ENCODE assay signal across 2 cellular contexts in the genomic region with DNA sequence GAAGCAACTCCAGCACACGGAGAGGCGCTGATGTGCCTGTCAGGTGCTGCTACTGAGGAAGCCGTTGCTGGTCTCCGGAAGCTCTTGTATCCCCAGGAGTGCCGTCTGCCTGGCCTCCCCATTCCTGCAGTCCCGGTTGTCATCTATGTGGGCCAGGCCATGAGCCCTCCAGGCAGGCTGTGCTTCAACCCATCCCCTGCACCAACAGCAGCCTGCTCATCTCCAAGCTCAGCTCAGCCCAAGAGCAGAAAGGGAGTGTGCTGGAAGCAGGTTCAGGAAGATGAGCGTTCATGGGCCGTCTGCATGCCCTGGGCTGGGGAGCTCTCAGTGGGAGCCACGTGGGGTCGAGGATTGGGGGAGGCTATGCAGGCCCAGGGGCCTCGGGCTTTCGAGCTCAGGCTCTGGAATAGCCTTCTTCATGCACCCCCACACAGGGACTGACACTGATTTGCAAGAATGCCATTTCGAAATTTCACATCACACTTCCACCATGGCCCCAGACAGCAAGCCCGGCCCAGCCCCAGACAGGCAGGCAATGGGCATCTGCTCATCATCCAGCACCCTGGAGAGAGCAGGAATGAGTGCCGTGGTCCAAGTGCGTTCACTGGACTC.
TF ChIP-seq lines count a peak whose summit lies in the region.

No MANE protein-coding gene starts in this region.

TF ChIP-seq in GM23338, 12 proteins besides CTCF, POLR2A, EP300 and RAD21 (continues in another document):
- TF ChIP-seq ETS1 (IDR thresholded peaks at IDR 0.05), result no peak
- no peak for TF ChIP-seq CREB1 (CRISPR knock-in tag; IDR thresholded peaks at IDR 0.05; ENCODE audit: low read depth)
- TF ChIP-seq REST (IDR thresholded peaks at IDR 0.05; ENCODE audit: unreplicated experiment), result no peak
- TF ChIP-seq EZH2phosphoT487 (IDR thresholded peaks at IDR 0.05; ENCODE audit: unreplicated experiment), result no peak
- no peak for TF ChIP-seq EZH2 (IDR thresholded peaks at IDR 0.05; ENCODE audit: low read depth, unreplicated experiment)
- TF ChIP-seq ZNF331 (CRISPR knock-in tag; IDR thresholded peaks at IDR 0.05; ENCODE audit: low read depth), result no peak
- TF ChIP-seq JUNB (IDR thresholded peaks at IDR 0.05; ENCODE audit: unreplicated experiment), result no peak
- no peak for TF ChIP-seq STAT1 (IDR thresholded peaks at IDR 0.05; ENCODE audit: unreplicated experiment)
- TF ChIP-seq NANOG (IDR thresholded peaks at IDR 0.05; ENCODE audit: borderline replicate concordance), result no peak

TF ChIP-seq in H1, 55 proteins besides CTCF, POLR2A, EP300 and RAD21:
- TF ChIP-seq RNF2 (IDR thresholded peaks at IDR 0.05; ENCODE audit: borderline replicate concordance, low read depth, low read length, missing control alignments, poor library complexity, severe bottlenecking) (no peak), CBX8 (IDR thresholded peaks at IDR 0.05; ENCODE audit: borderline replicate concordance, low read depth, low read length) (no peak), SRF (IDR thresholded peaks at IDR 0.05; ENCODE audit: low read depth, low read length) (no peak), JUN (IDR thresholded peaks at IDR 0.05; ENCODE audit: low read depth, low read length) (no peak), SP4 (IDR thresholded peaks at IDR 0.05; ENCODE audit: low read length) (no peak), ZNF274 (IDR thresholded peaks at IDR 0.05; ENCODE audit: borderline replicate concordance, extremely low read depth, low read length) (no peak), CEBPB (IDR thresholded peaks at IDR 0.05; ENCODE audit: low read depth, low read length) (no peak), KDM4A (IDR thresholded peaks at IDR 0.05; ENCODE audit: low read depth, low read length, severe bottlenecking) (no peak), KDM5A (IDR thresholded peaks at IDR 0.05; ENCODE audit: low read length) (no peak), CTBP2 (IDR thresholded peaks at IDR 0.05; ENCODE audit: borderline replicate concordance, insufficient read depth, insufficient read length, low read length) (no peak), SIX5 (IDR thresholded peaks at IDR 0.05; ENCODE audit: low read depth, low read length) (no peak), HDAC2 (IDR thresholded peaks at IDR 0.05; ENCODE audit: borderline replicate concordance in 1 of 2, low read depth in 2 of 2, low read length in 2 of 2) (no peak)
- TF ChIP-seq, protein P1, sequence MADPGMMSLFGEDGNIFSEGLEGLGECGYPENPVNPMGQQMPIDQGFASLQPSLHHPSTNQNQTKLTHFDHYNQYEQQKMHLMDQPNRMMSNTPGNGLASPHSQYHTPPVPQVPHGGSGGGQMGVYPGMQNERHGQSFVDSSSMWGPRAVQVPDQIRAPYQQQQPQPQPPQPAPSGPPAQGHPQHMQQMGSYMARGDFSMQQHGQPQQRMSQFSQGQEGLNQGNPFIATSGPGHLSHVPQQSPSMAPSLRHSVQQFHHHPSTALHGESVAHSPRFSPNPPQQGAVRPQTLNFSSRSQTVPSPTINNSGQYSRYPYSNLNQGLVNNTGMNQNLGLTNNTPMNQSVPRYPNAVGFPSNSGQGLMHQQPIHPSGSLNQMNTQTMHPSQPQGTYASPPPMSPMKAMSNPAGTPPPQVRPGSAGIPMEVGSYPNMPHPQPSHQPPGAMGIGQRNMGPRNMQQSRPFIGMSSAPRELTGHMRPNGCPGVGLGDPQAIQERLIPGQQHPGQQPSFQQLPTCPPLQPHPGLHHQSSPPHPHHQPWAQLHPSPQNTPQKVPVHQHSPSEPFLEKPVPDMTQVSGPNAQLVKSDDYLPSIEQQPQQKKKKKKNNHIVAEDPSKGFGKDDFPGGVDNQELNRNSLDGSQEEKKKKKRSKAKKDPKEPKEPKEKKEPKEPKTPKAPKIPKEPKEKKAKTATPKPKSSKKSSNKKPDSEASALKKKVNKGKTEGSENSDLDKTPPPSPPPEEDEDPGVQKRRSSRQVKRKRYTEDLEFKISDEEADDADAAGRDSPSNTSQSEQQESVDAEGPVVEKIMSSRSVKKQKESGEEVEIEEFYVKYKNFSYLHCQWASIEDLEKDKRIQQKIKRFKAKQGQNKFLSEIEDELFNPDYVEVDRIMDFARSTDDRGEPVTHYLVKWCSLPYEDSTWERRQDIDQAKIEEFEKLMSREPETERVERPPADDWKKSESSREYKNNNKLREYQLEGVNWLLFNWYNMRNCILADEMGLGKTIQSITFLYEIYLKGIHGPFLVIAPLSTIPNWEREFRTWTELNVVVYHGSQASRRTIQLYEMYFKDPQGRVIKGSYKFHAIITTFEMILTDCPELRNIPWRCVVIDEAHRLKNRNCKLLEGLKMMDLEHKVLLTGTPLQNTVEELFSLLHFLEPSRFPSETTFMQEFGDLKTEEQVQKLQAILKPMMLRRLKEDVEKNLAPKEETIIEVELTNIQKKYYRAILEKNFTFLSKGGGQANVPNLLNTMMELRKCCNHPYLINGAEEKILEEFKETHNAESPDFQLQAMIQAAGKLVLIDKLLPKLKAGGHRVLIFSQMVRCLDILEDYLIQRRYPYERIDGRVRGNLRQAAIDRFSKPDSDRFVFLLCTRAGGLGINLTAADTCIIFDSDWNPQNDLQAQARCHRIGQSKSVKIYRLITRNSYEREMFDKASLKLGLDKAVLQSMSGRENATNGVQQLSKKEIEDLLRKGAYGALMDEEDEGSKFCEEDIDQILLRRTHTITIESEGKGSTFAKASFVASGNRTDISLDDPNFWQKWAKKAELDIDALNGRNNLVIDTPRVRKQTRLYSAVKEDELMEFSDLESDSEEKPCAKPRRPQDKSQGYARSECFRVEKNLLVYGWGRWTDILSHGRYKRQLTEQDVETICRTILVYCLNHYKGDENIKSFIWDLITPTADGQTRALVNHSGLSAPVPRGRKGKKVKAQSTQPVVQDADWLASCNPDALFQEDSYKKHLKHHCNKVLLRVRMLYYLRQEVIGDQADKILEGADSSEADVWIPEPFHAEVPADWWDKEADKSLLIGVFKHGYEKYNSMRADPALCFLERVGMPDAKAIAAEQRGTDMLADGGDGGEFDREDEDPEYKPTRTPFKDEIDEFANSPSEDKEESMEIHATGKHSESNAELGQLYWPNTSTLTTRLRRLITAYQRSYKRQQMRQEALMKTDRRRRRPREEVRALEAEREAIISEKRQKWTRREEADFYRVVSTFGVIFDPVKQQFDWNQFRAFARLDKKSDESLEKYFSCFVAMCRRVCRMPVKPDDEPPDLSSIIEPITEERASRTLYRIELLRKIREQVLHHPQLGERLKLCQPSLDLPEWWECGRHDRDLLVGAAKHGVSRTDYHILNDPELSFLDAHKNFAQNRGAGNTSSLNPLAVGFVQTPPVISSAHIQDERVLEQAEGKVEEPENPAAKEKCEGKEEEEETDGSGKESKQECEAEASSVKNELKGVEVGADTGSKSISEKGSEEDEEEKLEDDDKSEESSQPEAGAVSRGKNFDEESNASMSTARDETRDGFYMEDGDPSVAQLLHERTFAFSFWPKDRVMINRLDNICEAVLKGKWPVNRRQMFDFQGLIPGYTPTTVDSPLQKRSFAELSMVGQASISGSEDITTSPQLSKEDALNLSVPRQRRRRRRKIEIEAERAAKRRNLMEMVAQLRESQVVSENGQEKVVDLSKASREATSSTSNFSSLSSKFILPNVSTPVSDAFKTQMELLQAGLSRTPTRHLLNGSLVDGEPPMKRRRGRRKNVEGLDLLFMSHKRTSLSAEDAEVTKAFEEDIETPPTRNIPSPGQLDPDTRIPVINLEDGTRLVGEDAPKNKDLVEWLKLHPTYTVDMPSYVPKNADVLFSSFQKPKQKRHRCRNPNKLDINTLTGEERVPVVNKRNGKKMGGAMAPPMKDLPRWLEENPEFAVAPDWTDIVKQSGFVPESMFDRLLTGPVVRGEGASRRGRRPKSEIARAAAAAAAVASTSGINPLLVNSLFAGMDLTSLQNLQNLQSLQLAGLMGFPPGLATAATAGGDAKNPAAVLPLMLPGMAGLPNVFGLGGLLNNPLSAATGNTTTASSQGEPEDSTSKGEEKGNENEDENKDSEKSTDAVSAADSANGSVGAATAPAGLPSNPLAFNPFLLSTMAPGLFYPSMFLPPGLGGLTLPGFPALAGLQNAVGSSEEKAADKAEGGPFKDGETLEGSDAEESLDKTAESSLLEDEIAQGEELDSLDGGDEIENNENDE (IDR thresholded peaks at IDR 0.05; ENCODE audit: insufficient replicate concordance, low read length), result no peak
TF ChIP-seq in H1: peak in this region for 0.
